In the genomic region with DNA sequence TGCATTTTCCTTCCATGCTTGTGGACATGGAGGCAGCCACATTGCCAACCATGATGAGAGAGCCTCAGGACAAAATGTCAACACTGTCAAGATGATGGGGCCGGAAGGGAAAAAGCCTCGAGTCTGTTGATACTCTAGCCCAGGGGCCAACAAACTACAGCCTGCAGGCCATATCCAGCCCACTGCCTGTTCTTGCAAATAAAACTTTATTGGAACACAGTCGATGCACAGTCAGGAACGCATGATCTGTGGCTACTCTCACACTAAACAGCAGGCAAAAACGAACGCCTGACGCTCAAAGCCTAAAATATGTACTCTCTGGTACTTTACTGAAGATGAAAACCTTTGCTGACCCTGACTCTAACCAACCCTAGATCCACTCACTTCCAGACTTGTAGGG, we compare ENCODE assay signal across 7 cellular contexts.
"Had no signal": no experiment of that assay in that cellular context is flagged by ENCODE, and none has a peak within 500 bp of the region (broad histone marks: within the 10 kb centered on the region; RNA-seq: fewer than 3 reads in every experiment).

No MANE protein-coding gene starts in this region.

- H3K4me3 ChIP-seq: GM23338 had no signal

- DNase-seq: H9, HCEC 1CT, KG1 had no signal

- ATAC-seq: GM23338 had no signal

- H3K27ac ChIP-seq: HL-60 had no signal

- H3K4me2 ChIP-seq: GM23338 had no signal

- FAIRE-seq: H1, H54 had no signal

- H2AFZ ChIP-seq: GM23338 had no signal
